Comparison of ENCODE assay signal across 8 cellular contexts in the genomic region with DNA sequence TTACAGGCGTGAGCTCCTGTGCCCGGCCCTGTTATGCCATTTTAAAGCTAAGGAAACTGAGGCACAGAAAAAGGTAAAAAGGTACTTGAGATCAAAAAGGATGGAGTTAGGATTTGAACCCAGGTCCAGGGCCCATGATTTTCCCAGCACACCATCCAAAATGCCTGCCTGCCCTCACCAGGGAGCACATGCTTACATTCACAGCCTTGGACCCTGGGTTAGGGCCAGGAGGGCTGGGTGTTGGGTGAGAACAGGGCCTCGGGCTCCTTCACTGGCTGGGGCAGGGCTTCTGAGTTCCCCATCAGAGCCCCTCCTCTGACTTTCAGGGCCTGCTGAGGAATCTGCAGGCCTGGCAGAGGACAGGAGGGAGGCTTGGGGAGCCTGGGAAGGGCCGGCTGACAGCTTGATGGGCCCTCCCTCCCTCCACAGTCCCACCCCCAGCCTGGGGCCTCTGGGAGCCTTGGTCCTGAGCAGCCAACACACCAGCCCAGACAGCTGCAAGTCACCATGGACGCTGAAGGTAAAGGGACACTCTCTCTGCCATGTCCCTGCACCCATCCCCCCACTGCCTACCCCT. TPM values are rescaled to one million over a fixed set of nuclear protein-coding genes. Genes with fewer than 3 reads are reported as not detected.
DNase-seq lines count a peak whose midpoint lies in the region; ATAC-seq and TF ChIP-seq lines count a peak whose summit lies in the region.

Gene QPRT, plus strand, starts transcription at position 490 of the 577 bp plus-strand sequence. Its CDS starts 18 bp downstream, at position 508.

- H3K4me3 ChIP-seq in OCI-LY1 (ENCODE audit: low read depth, low read length, poor library complexity, severe bottlenecking) = peak within 1 kb of the TSS; percentile 69

- no peaks in the 10 kb centered on the region for H3K9me3 Mint-ChIP-seq in activated naive CD4-positive, alpha-beta T cell treated with anti-CD3 and anti-CD28 coated beads, Interleukin-2, amount 10 ng/mL, durations not matched to agents 7 days and 5 days
- H3K9me3 Mint-ChIP-seq in chondrocyte (ENCODE audit: low read depth) = no peaks in the 10 kb centered on the region

- peak within 1 kb of the TSS; percentile 24 for H3K4me3 Mint-ChIP-seq in activated naive CD4-positive, alpha-beta T cell treated with anti-CD3 and anti-CD28 coated beads, Interleukin-2, amount 10 ng/mL, durations not matched to agents 7 days and 5 days
- peak within 1 kb of the TSS; percentile 73 for H3K4me3 Mint-ChIP-seq in chondrocyte (ENCODE audit: unreplicated experiment)

- peaks cover 6% of the 10 kb centered on the region for H3K36me3 Mint-ChIP-seq in activated naive CD4-positive, alpha-beta T cell treated with anti-CD3 and anti-CD28 coated beads, Interleukin-2, amount 10 ng/mL, durations not matched to agents 7 days and 5 days
- H3K36me3 Mint-ChIP-seq in chondrocyte (ENCODE audit: low read depth) = no peaks in the 10 kb centered on the region

- peak within 1 kb of the TSS; percentile 85 for H3K27ac Mint-ChIP-seq in activated naive CD4-positive, alpha-beta T cell treated with anti-CD3 and anti-CD28 coated beads, Interleukin-2, amount 10 ng/mL, durations not matched to agents 7 days and 5 days
- peak within 1 kb of the TSS; percentile 89 for H3K27ac Mint-ChIP-seq in chondrocyte (ENCODE audit: unreplicated experiment)

- CTCF ChIA-PET in activated naive CD4-positive, alpha-beta T cell treated with anti-CD3 and anti-CD28 coated beads, Interleukin-2, amount 10 ng/mL, durations not matched to agents 7 days and 5 days (lab: Charles Lee) = interaction anchor here (2.2 kb wide), 1 partner anchor 13 kb away, joined by 9 read pairs; no protein-coding TSS in a partner anchor
- CTCF ChIA-PET in RWPE1 (lab: Yijun Ruan, JAX) = no interaction called here

- H3K4me2 ChIP-seq in OCI-LY1 (ENCODE audit: low read length) = peak within 1 kb of the TSS; percentile 82

- no peaks in the 10 kb centered on the region for H3K27me3 ChIP-seq in OCI-LY1 (ENCODE audit: insufficient read depth, low read length)

- TF ChIP-seq CTCF in OCI-LY1 (IDR thresholded peaks at IDR 0.05; ENCODE audit: low read length) (no peak), chondrocyte (IDR thresholded peaks at IDR 0.05) (no peak), RWPE1 (conservative IDR thresholded peaks at IDR 0.05; ENCODE audit: low read depth) (no peak)

- H3K79me2 ChIP-seq in OCI-LY1 (ENCODE audit: insufficient read depth, low read length) = 0 out of 2 replicates have a peak, but pooled peaks cover 3% of the 10 kb centered on the region

- peak within 1 kb of the TSS; percentile 87 for H3K9ac ChIP-seq in OCI-LY1 (ENCODE audit: low read length)

- no peaks in the 10 kb centered on the region for H3F3A ChIP-seq in OCI-LY1 (ENCODE audit: insufficient read depth, low read length)

- peaks cover 7% of the 10 kb centered on the region; the same call in 1 of the 2 replicates for H3K36me3 ChIP-seq in OCI-LY1 (ENCODE audit: insufficient read depth, low read length)

- peaks cover 49% of the 10 kb centered on the region for H3K4me1 ChIP-seq in OCI-LY1 (ENCODE audit: insufficient read depth, low read length, severe bottlenecking)

- H4K20me1 ChIP-seq in OCI-LY1 (ENCODE audit: insufficient read depth, low read length) = no peaks in the 10 kb centered on the region

- H3K27ac ChIP-seq in OCI-LY1 (ENCODE audit: low read depth, low read length, poor library complexity, severe bottlenecking) (peak within 1 kb of the TSS; percentile 94), RWPE1 (no peak within 1 kb of the TSS)

- no peak within 1 kb of the TSS for H2AFZ ChIP-seq in OCI-LY1 (ENCODE audit: low read length)

- POLR2A ChIA-PET in RWPE1 (lab: Yijun Ruan, JAX; ENCODE audit: low non-redundant PET) = no interaction called here

- H3K9me2 ChIP-seq in OCI-LY1 (ENCODE audit: low read depth, low read length) = no peaks in the 10 kb centered on the region

- no peak for DNase-seq in activated naive CD4-positive, alpha-beta T cell treated with anti-CD3 and anti-CD28 coated beads, Interleukin-2, amount 10 ng/mL, durations not matched to agents 7 days and 5 days
- no peak for DNase-seq in activated naive CD4-positive, alpha-beta T cell (lab: John Stamatoyannopoulos, UW)
- DNase-seq in chondrocyte (ENCODE audit: low spot score) (no peak), left kidney (ENCODE audit: low read depth, low spot score) (peak; percentile 96), superior temporal gyrus (ENCODE audit: extremely low spot score) (peak; percentile 13), RWPE1 (ENCODE audit: low spot score) (no peak)

- no peaks in the 10 kb centered on the region for H3K9me3 ChIP-seq in OCI-LY1 (ENCODE audit: low read length)

- H3K4me1 Mint-ChIP-seq in activated naive CD4-positive, alpha-beta T cell treated with anti-CD3 and anti-CD28 coated beads, Interleukin-2, amount 10 ng/mL, durations not matched to agents 7 days and 5 days = peaks cover 36% of the 10 kb centered on the region
- peaks cover 12% of the 10 kb centered on the region for H3K4me1 Mint-ChIP-seq in chondrocyte (ENCODE audit: low read depth)

- no peaks in the 10 kb centered on the region for H3K27me3 Mint-ChIP-seq in activated naive CD4-positive, alpha-beta T cell treated with anti-CD3 and anti-CD28 coated beads, Interleukin-2, amount 10 ng/mL, durations not matched to agents 7 days and 5 days
- H3K27me3 Mint-ChIP-seq in chondrocyte (ENCODE audit: low read depth) = no peaks in the 10 kb centered on the region

- ATAC-seq in HG03135 (IDR thresholded peaks at IDR 0.05; ENCODE audit: unreplicated experiment) = no peak

RNA-seq across cellular contexts. Expression of gene QPRT, which starts in this region (rescaled TPM):
- 19.5 to 21.8 TPM (median 20.7 TPM) in 3 replicates for total RNA-seq in chondrocyte

Comparison
In these comparisons a context has a peak if more than half of its experiments do, and no peak if none do; other contexts are left out.
1. DNase-seq: peak in left kidney (single experiment) and superior temporal gyrus (single experiment); none in activated naive CD4-positive, alpha-beta T cell treated with anti-CD3 and anti-CD28 coated beads, Interleukin-2, amount 10 ng/mL, durations not matched to agents 7 days and 5 days (single experiment), activated naive CD4-positive, alpha-beta T cell (0 of 4), chondrocyte (single experiment) and RWPE1 (single experiment).